In the genomic region with DNA sequence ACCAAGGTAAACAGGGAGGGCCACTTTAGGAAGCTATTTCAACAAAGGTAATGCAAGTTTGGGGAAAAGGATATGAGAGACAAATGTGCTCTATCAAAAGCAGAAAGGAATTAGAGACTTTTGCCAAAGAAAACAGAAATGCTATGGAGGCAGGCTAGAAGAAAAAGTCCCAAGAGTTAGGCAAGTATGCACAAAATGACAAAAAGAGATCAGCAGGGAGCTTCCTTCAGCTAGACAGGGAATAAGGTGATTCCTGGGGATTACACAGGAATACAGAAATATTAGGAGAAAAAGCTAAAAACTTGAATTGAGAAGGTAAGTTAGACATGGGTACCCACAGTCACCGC, we compare ENCODE assay signal across 9 cellular contexts. TPM values are rescaled to one million over a fixed set of nuclear protein-coding genes. Genes with fewer than 3 reads are reported as not detected.
DNase-seq lines count a peak whose midpoint lies in the region; ATAC-seq and TF ChIP-seq lines count a peak whose summit lies in the region.
"Had no signal": no experiment of that assay in that cellular context is flagged by ENCODE, and none has a peak within 500 bp of the region (broad histone marks: within the 10 kb centered on the region; RNA-seq: fewer than 3 reads in every experiment).

No MANE protein-coding gene starts in this region.

- intact Hi-C loops in left ventricle myocardium inferior (cut with micrococcal nuclease), result no loop called here
- intact Hi-C loops in heart left ventricle (cut with DNase I), result no loop called here
- intact Hi-C loops in sciatic nerve (cut with DNase I), result no loop called here

- no peaks in the 10 kb centered on the region for H3K9me2 ChIP-seq in hepatocyte (replicated peaks; ENCODE audit: insufficient read depth)

- H3K4me2 ChIP-seq in hepatocyte, result peak overlapping the region; percentile 92

- peak overlapping the region; percentile 86 for H3K27ac Mint-ChIP-seq in activated T-helper 17 cell treated with anti-CD3 and anti-CD28 coated beads, Interleukin-2, amount 50 U/mL, for 72 hours
- H3K27ac Mint-ChIP-seq in stimulated activated naive CD8-positive, alpha-beta T cell treated with anti-CD3 and anti-CD28 coated beads, Interleukin-15, amount 100 ng/mL, for 72 hours, result no peak overlapping the region

- 88 to 94% (median 91%) methylated on average over 1 of the region's 1 CpG for WGBS in heart left ventricle, 4 donors
- WGBS in hepatocyte (ENCODE audit: low lambda C conversion rate, missing lambda C conversion rate), result 94% methylated on average over 1 of the region's 1 CpG

- H3K4me1 Mint-ChIP-seq in activated T-helper 17 cell treated with anti-CD3 and anti-CD28 coated beads, Interleukin-2, amount 50 U/mL, for 72 hours, result peaks cover 27% of the 10 kb centered on the region
- H3K4me1 Mint-ChIP-seq in stimulated activated naive CD8-positive, alpha-beta T cell treated with anti-CD3 and anti-CD28 coated beads, Interleukin-15, amount 100 ng/mL, for 72 hours, result peaks cover 38% of the 10 kb centered on the region

- peak overlapping the region; percentile 91 for H3K4me3 ChIP-seq in left ventricle myocardium inferior
- peak overlapping the region in 1 of 12 donors; percentile 8 for H3K4me3 ChIP-seq in heart left ventricle
- no peak overlapping the region for H3K4me3 ChIP-seq in hepatocyte

- no peak for ATAC-seq in heart left ventricle
- ATAC-seq in activated T-helper 17 cell treated with anti-CD3 and anti-CD28 coated beads, Interleukin-2, amount 50 U/mL, for 72 hours (replicated peaks), result no peak
- no peak for ATAC-seq in stimulated activated naive CD8-positive, alpha-beta T cell treated with anti-CD3 and anti-CD28 coated beads, Interleukin-15, amount 100 ng/mL, for 72 hours
- ATAC-seq in sciatic nerve, result no peak

- H3K27ac ChIP-seq in left ventricle myocardium inferior (replicated peaks) (peak overlapping the region; percentile 42), heart left ventricle (peak overlapping the region in 4 of 12 donors; percentile 4 to 96 (median 20)), hepatocyte (no peak overlapping the region)

- TF ChIP-seq CTCF in left ventricle myocardium inferior (IDR thresholded peaks at IDR 0.05; ENCODE audit: borderline replicate concordance), result no peak
- no peak for TF ChIP-seq CTCF in heart left ventricle (IDR thresholded peaks at IDR 0.05)
- TF ChIP-seq CTCF in hepatocyte (IDR thresholded peaks at IDR 0.05; ENCODE audit: poor library complexity), result no peak

- H3K9me3 ChIP-seq in left ventricle myocardium inferior (replicated peaks) (no peaks in the 10 kb centered on the region), heart left ventricle (no peaks in the 10 kb centered on the region), hepatocyte (ENCODE audit: low read depth) (no peaks in the 10 kb centered on the region)

- no peaks in the 10 kb centered on the region for H3K27me3 ChIP-seq in left ventricle myocardium inferior (ENCODE audit: low read depth)
- no peaks in the 10 kb centered on the region for H3K27me3 ChIP-seq in heart left ventricle
- H3K27me3 ChIP-seq in hepatocyte, result no peaks in the 10 kb centered on the region

- H3K4me1 ChIP-seq in left ventricle myocardium inferior (peaks cover 70% of the 10 kb centered on the region), heart left ventricle (peaks cover 4 to 51% (median 33%) of the 10 kb centered on the region in 12 donors), hepatocyte (ENCODE audit: insufficient read depth) (peaks cover 10% of the 10 kb centered on the region)

- TF ChIP-seq POLR2A in heart left ventricle (IDR thresholded peaks at IDR 0.05), result no peak

- no peaks in the 10 kb centered on the region for H3K9me3 Mint-ChIP-seq in activated T-helper 17 cell treated with anti-CD3 and anti-CD28 coated beads, Interleukin-2, amount 50 U/mL, for 72 hours
- H3K9me3 Mint-ChIP-seq in stimulated activated naive CD8-positive, alpha-beta T cell treated with anti-CD3 and anti-CD28 coated beads, Interleukin-15, amount 100 ng/mL, for 72 hours, result no peaks in the 10 kb centered on the region

- peaks cover 9% of the 10 kb centered on the region for H3K36me3 ChIP-seq in left ventricle myocardium inferior
- H3K36me3 ChIP-seq in heart left ventricle, result peaks cover 0 to 24% (median 9%) of the 10 kb centered on the region in 9 donors
- no peaks in the 10 kb centered on the region for H3K36me3 ChIP-seq in hepatocyte (replicated peaks; ENCODE audit: insufficient read depth, low read depth)

- no peaks in the 10 kb centered on the region for H3K27me3 Mint-ChIP-seq in activated T-helper 17 cell treated with anti-CD3 and anti-CD28 coated beads, Interleukin-2, amount 50 U/mL, for 72 hours
- H3K27me3 Mint-ChIP-seq in stimulated activated naive CD8-positive, alpha-beta T cell treated with anti-CD3 and anti-CD28 coated beads, Interleukin-15, amount 100 ng/mL, for 72 hours, result no peaks in the 10 kb centered on the region

- peaks cover 47% of the 10 kb centered on the region for H4K20me1 ChIP-seq in hepatocyte (ENCODE audit: insufficient read depth, poor library complexity, severe bottlenecking)

- peaks cover 69% of the 10 kb centered on the region for H3K79me2 ChIP-seq in hepatocyte

- peaks cover 40% of the 10 kb centered on the region for H3K36me3 Mint-ChIP-seq in activated T-helper 17 cell treated with anti-CD3 and anti-CD28 coated beads, Interleukin-2, amount 50 U/mL, for 72 hours (ENCODE audit: low read depth)

- peak overlapping the region; percentile 86 for H3K4me3 Mint-ChIP-seq in activated T-helper 17 cell treated with anti-CD3 and anti-CD28 coated beads, Interleukin-2, amount 50 U/mL, for 72 hours
- H3K4me3 Mint-ChIP-seq in stimulated activated naive CD8-positive, alpha-beta T cell treated with anti-CD3 and anti-CD28 coated beads, Interleukin-15, amount 100 ng/mL, for 72 hours, result peak overlapping the region; percentile 47 to 65

- no peak for DNase-seq in left ventricle myocardium inferior
- DNase-seq in heart left ventricle, result no peak
- no peak for DNase-seq in hepatocyte (ENCODE audit: low spot score)
- DNase-seq in stimulated activated naive CD8-positive, alpha-beta T cell treated with anti-CD3 and anti-CD28 coated beads, Interleukin-15, amount 100 ng/mL, for 72 hours, result no peak
- no peak for DNase-seq in cerebellar nuclear complex (lab: John Stamatoyannopoulos, UW)
- no peak for DNase-seq in sciatic nerve (ENCODE audit: low spot score)
- DNase-seq in MV-4-11 (lab: John Stamatoyannopoulos, UW), result no peak
- DNase-seq: NCI-H2029 had no signal

- H2AFZ ChIP-seq in hepatocyte, result no peak overlapping the region

RNA-seq across cellular contexts. Expression of a gene that starts 2.4 kb away (rescaled TPM):
- 111 TPM for total RNA-seq in left ventricle myocardium inferior
- total RNA-seq in heart left ventricle, result 100 to 1,000 TPM in 4 of 9 donors, 10 to 100 TPM in 5; 68.0 to 121 (median 98.6) TPM
- 100 to 1,000 TPM in 1 of 2 donors, 10 to 100 TPM in 1; 72.4 to 123 TPM for polyA plus RNA-seq in heart left ventricle
- total RNA-seq in activated T-helper 17 cell treated with anti-CD3 and anti-CD28 coated beads, Interleukin-2, amount 50 U/mL, for 72 hours, result 10 to 100 TPM; 34.4 to 37.0 TPM
- 33.0 and 33.7 TPM in 2 replicates for total RNA-seq in hepatocyte
- polyA plus RNA-seq in hepatocyte, result 33.8 and 41.6 TPM in 2 replicates
- total RNA-seq in sciatic nerve, result 46.5 TPM

RNA-seq across cellular contexts. Expression of a gene that starts 15.4 kb away (rescaled TPM):
- total RNA-seq in left ventricle myocardium inferior, result 73.5 TPM
- 10 to 100 TPM; 50.0 to 76.0 (median 57.3) TPM for total RNA-seq in heart left ventricle
- 100 to 1,000 TPM; 113 to 131 TPM for polyA plus RNA-seq in heart left ventricle
- total RNA-seq in activated T-helper 17 cell treated with anti-CD3 and anti-CD28 coated beads, Interleukin-2, amount 50 U/mL, for 72 hours, result 10 to 100 TPM; 25.5 to 62.7 TPM
- total RNA-seq in hepatocyte, result 114 and 130 TPM in 2 replicates
- polyA plus RNA-seq in hepatocyte, result 128 and 138 TPM in 2 replicates
- 68.7 TPM for total RNA-seq in sciatic nerve

RNA-seq across cellular contexts. Expression of a gene that starts 17.7 kb away (rescaled TPM):
- total RNA-seq in left ventricle myocardium inferior (0.74 TPM), heart left ventricle (1 to 10 TPM in 1 of 9 donors, under 1 TPM in 4, not detected in 4; 0.56 to 1.1 (median 0.66) TPM), hepatocyte (6.1 and 9.0 TPM in 2 replicates), sciatic nerve (0.53 TPM)
- polyA plus RNA-seq in heart left ventricle (under 1 TPM; 0.28 to 0.61 TPM), hepatocyte (5.3 and 10.0 TPM in 2 replicates)
- total RNA-seq in activated T-helper 17 cell treated with anti-CD3 and anti-CD28 coated beads, Interleukin-2, amount 50 U/mL, for 72 hours, result under 1 TPM in 1 of 2 donors, not detected in 1; 0.71 TPM

RNA-seq across cellular contexts. Expression of a gene that starts 22.4 kb away (rescaled TPM):
- 1.9 TPM for total RNA-seq in left ventricle myocardium inferior
- 1 to 10 TPM in 4 of 9 donors, under 1 TPM in 4, not detected in 1; 0.65 to 8.0 (median 1.2) TPM for total RNA-seq in heart left ventricle
- polyA plus RNA-seq in heart left ventricle, result 1 to 10 TPM in 1 of 2 donors, under 1 TPM in 1; 0.32 to 2.2 TPM
- under 1 TPM in 1 of 2 donors, not detected in 1; 0.90 TPM for total RNA-seq in activated T-helper 17 cell treated with anti-CD3 and anti-CD28 coated beads, Interleukin-2, amount 50 U/mL, for 72 hours
- 0.13 and 0.44 TPM in 2 replicates for total RNA-seq in hepatocyte
- 0.89 and 0.95 TPM in 2 replicates for polyA plus RNA-seq in hepatocyte
- 5.1 TPM for total RNA-seq in sciatic nerve

RNA-seq across cellular contexts. Expression of a gene that starts 28.6 kb away (rescaled TPM):
- total RNA-seq in left ventricle myocardium inferior, result 24.9 TPM
- total RNA-seq in heart left ventricle, result 10 to 100 TPM; 18.4 to 90.1 (median 25.4) TPM
- 100 to 1,000 TPM in 1 of 2 donors, 10 to 100 TPM in 1; 33.3 to 106 TPM for polyA plus RNA-seq in heart left ventricle
- total RNA-seq in activated T-helper 17 cell treated with anti-CD3 and anti-CD28 coated beads, Interleukin-2, amount 50 U/mL, for 72 hours, result 10 to 100 TPM; 58.3 to 96.4 TPM
- total RNA-seq in hepatocyte, result 201 and 234 TPM in 2 replicates
- 109 and 113 TPM in 2 replicates for polyA plus RNA-seq in hepatocyte
- 21.4 TPM for total RNA-seq in sciatic nerve
